ENCODE assay signal across 2 cellular contexts in the genomic region with DNA sequence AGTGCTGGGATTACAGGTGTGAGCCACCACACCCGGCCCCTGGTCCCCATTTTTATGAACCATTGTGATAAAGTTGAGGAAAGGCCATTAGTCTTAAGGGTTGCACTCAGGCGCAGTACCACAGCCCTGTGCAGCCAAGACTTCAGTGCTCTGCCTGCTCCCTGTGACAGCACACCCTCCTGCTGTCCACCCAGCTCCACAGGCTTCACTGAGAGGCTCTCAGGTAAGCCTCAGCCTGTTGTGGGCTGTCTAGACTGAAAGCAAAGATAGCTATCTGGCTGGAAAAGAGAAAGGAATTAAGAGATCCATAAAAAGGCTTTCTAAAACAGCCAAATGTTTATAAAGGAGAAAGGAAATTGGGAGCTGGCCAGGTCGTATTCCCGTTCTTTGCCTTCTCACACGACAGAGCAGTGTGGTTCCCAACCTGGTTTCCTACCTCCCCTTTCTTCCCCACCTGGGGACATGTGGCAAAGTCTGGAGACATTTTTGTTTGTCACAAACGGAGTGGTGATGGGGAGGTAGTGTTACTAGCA.
TF ChIP-seq lines count a peak whose summit lies in the region.

No MANE protein-coding gene starts in this region.

TF ChIP-seq in HepG2, 621 proteins besides CTCF, POLR2A, EP300 and RAD21:
- no peak for TF ChIP-seq SALL1 (CRISPR knock-in tag; IDR thresholded peaks at IDR 0.05)
- TF ChIP-seq ETS1 (CRISPR knock-in tag; IDR thresholded peaks at IDR 0.05), result no peak
- TF ChIP-seq ZNF205 (CRISPR knock-in tag; IDR thresholded peaks at IDR 0.05), result no peak
TF ChIP-seq in HepG2: peak in this region for 0.

TF ChIP-seq in endothelial cell of umbilical vein, 7 proteins besides CTCF, POLR2A, EP300 and RAD21:
- TF ChIP-seq GATA2 (IDR thresholded peaks at IDR 0.05; ENCODE audit: insufficient read depth, insufficient read length, low read depth, low read length) (no peak), FOS (IDR thresholded peaks at IDR 0.05; ENCODE audit: borderline replicate concordance, insufficient read depth, low read length) (no peak), MAX (IDR thresholded peaks at IDR 0.05; ENCODE audit: insufficient read depth, insufficient read length) (no peak), POLR2AphosphoS5 (IDR thresholded peaks at IDR 0.05; ENCODE audit: insufficient read depth, low read depth, low read length) (no peak), MYC (IDR thresholded peaks at IDR 0.05; ENCODE audit: low read depth, low read length) (no peak), EZH2 (IDR thresholded peaks at IDR 0.05; ENCODE audit: borderline replicate concordance, low read depth, low read length, severe bottlenecking) (no peak), JUN (IDR thresholded peaks at IDR 0.05; ENCODE audit: borderline replicate concordance, insufficient read depth, insufficient read length, low read depth) (no peak)
